Comparison of ENCODE assay signal across 17 cellular contexts in the genomic region with DNA sequence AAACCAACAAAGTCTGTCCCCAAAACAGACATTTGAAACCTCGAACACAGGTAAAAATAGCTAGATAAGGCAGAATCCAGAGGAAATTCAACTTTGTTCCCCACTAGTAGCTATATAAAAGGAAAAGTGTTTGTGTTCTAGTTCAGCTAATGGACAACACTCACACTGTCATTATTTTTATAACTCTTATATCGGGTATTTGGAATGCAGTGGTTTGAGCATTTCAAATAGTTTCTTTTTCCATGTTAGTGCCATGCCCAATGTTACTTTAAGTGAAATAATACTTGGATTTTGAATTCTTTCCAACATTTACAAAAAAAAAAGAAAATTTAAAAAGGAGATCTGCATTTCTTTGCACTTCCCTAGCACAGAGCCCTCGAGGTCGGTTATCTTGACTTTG.
"Had no signal": no experiment of that assay in that cellular context is flagged by ENCODE, and none has a peak within 500 bp of the region (broad histone marks: within the 10 kb centered on the region; RNA-seq: fewer than 3 reads in every experiment).

No MANE protein-coding gene starts in this region.

- H3K27me3 ChIP-seq: adrenal gland, sigmoid colon, testis had no signal

- H3K27ac ChIP-seq: adrenal gland, psoas muscle, testis had no signal

- H3K36me3 ChIP-seq: adrenal gland, sigmoid colon had no signal

- H3K9me3 ChIP-seq: adrenal gland, psoas muscle, sigmoid colon, testis had no signal

- ATAC-seq: activated T-helper 17 cell treated with anti-CD3 and anti-CD28 coated beads, Interleukin-2, amount 50 U/mL, for 72 hours; psoas muscle; T-helper 17 cell; WTC11 had no signal

- H3K4me1 ChIP-seq: testis had no signal

- H3K4me3 ChIP-seq: adrenal gland, psoas muscle, sigmoid colon, testis had no signal

- DNase-seq: activated CD4-positive, alpha-beta T cell treated with anti-CD3 and anti-CD28 coated beads, Interleukin-2, amount 10 ng/mL, durations not matched to agents 7 days and 5 days; activated CD8-positive, alpha-beta memory T cell treated with anti-CD3 and anti-CD28 coated beads for 24 hours; activated naive CD4-positive, alpha-beta T cell treated with anti-CD3 and anti-CD28 coated beads, Interleukin-2, amount 10 ng/mL, durations not matched to agents 7 days and 5 days; activated T-cell treated with anti-CD3 and anti-CD28 coated beads for 4 hours; adrenal gland; dermis blood vessel endothelial cell; glutamatergic neuron; immature natural killer cell; mammary epithelial cell; occipital lobe; psoas muscle; sigmoid colon; stimulated activated CD4-positive, alpha-beta T cell treated with anti-CD3 and anti-CD28 coated beads, Interleukin-4, amount 100 ng/mL, for 1 hour; T-helper 17 cell; testis had no signal
